In genomic region chr20:49179368-49180277, GRCh38 we compare ENCODE assay signal across 1 cellular context.
TF ChIP-seq lines count a peak whose summit lies in the region.

No MANE protein-coding gene starts in this region.

TF ChIP-seq in endothelial cell of umbilical vein, 7 proteins besides CTCF, POLR2A, EP300 and RAD21 (continued from another document):
- TF ChIP-seq MAX (IDR thresholded peaks at IDR 0.05; ENCODE audit: insufficient read depth, insufficient read length) (no peak), EZH2 (IDR thresholded peaks at IDR 0.05; ENCODE audit: borderline replicate concordance, low read depth, low read length, severe bottlenecking) (no peak), MYC (IDR thresholded peaks at IDR 0.05; ENCODE audit: low read depth, low read length) (no peak), POLR2AphosphoS5 (IDR thresholded peaks at IDR 0.05; ENCODE audit: insufficient read depth, low read depth, low read length) (no peak)
TF ChIP-seq in endothelial cell of umbilical vein: peak in this region for 0.
